Comparison of ENCODE assay signal across 22 cellular contexts in genomic region chr14:96138241-96138640, GRCh38.
"Had no signal": no experiment of that assay in that cellular context is flagged by ENCODE, and none has a peak within 500 bp of the region (broad histone marks: within the 10 kb centered on the region; RNA-seq: fewer than 3 reads in every experiment).

No MANE protein-coding gene starts in this region.

- H3K4me3 Mint-ChIP-seq: nephron progenitor cell; stimulated activated effector memory CD8-positive, alpha-beta T cell treated with anti-CD3 and anti-CD28 coated beads, Interleukin-12 subunit alpha, Interleukin-12 subunit beta, amount 100 ng/mL, for 72 hours had no signal

- H3K4me1 ChIP-seq: right atrium auricular region, tibial artery, uterus had no signal

- ATAC-seq: esophagus mucosa; heart left ventricle; left colon; left ventricle myocardium superior; stimulated activated effector memory CD8-positive, alpha-beta T cell treated with anti-CD3 and anti-CD28 coated beads, Interleukin-12 subunit alpha, Interleukin-12 subunit beta, amount 100 ng/mL, for 72 hours; stimulated activated naive CD8-positive, alpha-beta T cell treated with anti-CD3 and anti-CD28 coated beads, Interleukin-15, Interleukin-2, amounts not matched to agents 100 U/mL and 50 U/mL, for 24 hours had no signal

- H3K9me3 ChIP-seq: uterus had no signal

- H3K4me3 ChIP-seq: heart left ventricle, lung, right atrium auricular region, smooth muscle cell, tibial artery, upper lobe of left lung, uterus had no signal

- FAIRE-seq: endometrium had no signal

- H3K36me3 Mint-ChIP-seq: stimulated activated effector memory CD8-positive, alpha-beta T cell treated with anti-CD3 and anti-CD28 coated beads, Interleukin-12 subunit alpha, Interleukin-12 subunit beta, amount 100 ng/mL, for 72 hours had no signal

- H3K4me2 ChIP-seq: smooth muscle cell had no signal

- DNase-seq: cortex of kidney; effector memory CD4-positive, alpha-beta T cell; foreskin melanocyte; heart left ventricle; hippocampal formation; left colon; left ventricle myocardium superior; mesendoderm; naive B cell; nephron progenitor cell; stimulated activated CD4-positive, alpha-beta T cell treated with anti-CD3 and anti-CD28 coated beads, Interleukin-2, amount 100 ng/mL, for 48 hours; stimulated activated CD8-positive, alpha-beta memory T cell treated with anti-CD3 and anti-CD28 coated beads, Interleukin-4, amount 100 ng/mL, for 48 hours; stimulated activated naive CD8-positive, alpha-beta T cell treated with anti-CD3 and anti-CD28 coated beads, Interleukin-15, Interleukin-2, amounts not matched to agents 100 U/mL and 50 U/mL, for 24 hours; tibial artery; upper lobe of left lung; uterus had no signal

- H3K27ac ChIP-seq: heart left ventricle, right atrium auricular region, tibial artery, upper lobe of left lung, uterus had no signal

- H3K4me1 Mint-ChIP-seq: naive B cell; nephron progenitor cell; stimulated activated effector memory CD8-positive, alpha-beta T cell treated with anti-CD3 and anti-CD28 coated beads, Interleukin-12 subunit alpha, Interleukin-12 subunit beta, amount 100 ng/mL, for 72 hours had no signal

- H3K36me3 ChIP-seq: heart left ventricle, right atrium auricular region, tibial artery, upper lobe of left lung, uterus had no signal

- H3K9me3 Mint-ChIP-seq: stimulated activated effector memory CD8-positive, alpha-beta T cell treated with anti-CD3 and anti-CD28 coated beads, Interleukin-12 subunit alpha, Interleukin-12 subunit beta, amount 100 ng/mL, for 72 hours had no signal

- H3K27ac Mint-ChIP-seq: nephron progenitor cell; stimulated activated effector memory CD8-positive, alpha-beta T cell treated with anti-CD3 and anti-CD28 coated beads, Interleukin-12 subunit alpha, Interleukin-12 subunit beta, amount 100 ng/mL, for 72 hours had no signal

- H3K27me3 ChIP-seq: heart left ventricle, right atrium auricular region, tibial artery, upper lobe of left lung, uterus had no signal
